11 cellular contexts compared by ENCODE assay signal in the genomic region with DNA sequence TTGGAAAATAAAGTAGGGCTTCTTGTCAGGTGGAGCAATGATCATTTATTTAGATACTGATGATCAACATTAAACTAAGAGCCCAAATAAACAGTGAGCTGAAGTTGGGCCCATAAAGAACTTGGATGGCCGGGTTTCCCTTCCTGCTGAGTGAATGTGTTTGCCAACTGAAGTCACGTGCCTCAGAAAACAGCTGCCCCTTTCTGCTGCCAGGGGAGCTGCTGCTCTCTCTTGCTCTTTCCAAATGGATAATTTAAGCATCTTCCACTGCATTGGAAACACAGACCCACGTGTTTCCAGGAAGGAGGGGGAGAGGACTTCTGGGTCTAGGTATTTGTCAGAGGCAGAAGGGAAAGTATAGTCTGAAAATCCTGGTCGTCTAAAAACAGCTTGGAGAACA. TPM values are rescaled to one million over a fixed set of nuclear protein-coding genes. Genes with fewer than 3 reads are reported as not detected.
DNase-seq lines count a peak whose midpoint lies in the region; FAIRE-seq and TF ChIP-seq lines count a peak whose summit lies in the region.
"Had no signal": no experiment of that assay in that cellular context is flagged by ENCODE, and none has a peak within 500 bp of the region (broad histone marks: within the 10 kb centered on the region; RNA-seq: fewer than 3 reads in every experiment).

No MANE protein-coding gene starts in this region.

- H3K27me3 ChIP-seq in BLaER1, result peaks cover 13% of the 10 kb centered on the region
- H3K27me3 ChIP-seq in colonic mucosa, result no peaks in the 10 kb centered on the region
- no peaks in the 10 kb centered on the region for H3K27me3 ChIP-seq in smooth muscle cell (ENCODE audit: low read depth)

- DNase-seq in NCI-H2196 (lab: John Stamatoyannopoulos, UW; ENCODE audit: unreplicated experiment) (peak; percentile 7), colonic mucosa (peak; percentile 44), mucosa of gallbladder (ENCODE audit: low spot score) (peak; percentile 44), smooth muscle cell (lab: John Stamatoyannopoulos, UW; ENCODE audit: unreplicated experiment) (no peak), GM19239 (ENCODE audit: insufficient read length, low spot score) (no peak), SIG-M5 treated with dmso at 0.1 percent for 504 hours (lab: John Stamatoyannopoulos, UW; ENCODE audit: unreplicated experiment) (no peak)
- no peak for DNase-seq in activated T-cell treated with anti-CD3 and anti-CD28 coated beads, Interleukin-2, amount 50 U/mL, for 1 hour
- DNase-seq: activated CD8-positive, alpha-beta memory T cell treated with anti-CD3 and anti-CD28 coated beads for 24 hours; CD4-positive, CD25-positive, alpha-beta regulatory T cell; effector CD4-positive, alpha-beta T cell had no signal

- H2AFZ ChIP-seq in smooth muscle cell (ENCODE audit: low read depth), result no peak overlapping the region

- H3K27ac ChIP-seq in BLaER1 (no peak overlapping the region), colonic mucosa (no peak overlapping the region), smooth muscle cell (ENCODE audit: low read depth) (no peak overlapping the region)

- H3K4me3 ChIP-seq in BLaER1 (no peak overlapping the region), colonic mucosa (no peak overlapping the region), smooth muscle cell (no peak overlapping the region)

- H3K79me2 ChIP-seq in smooth muscle cell (ENCODE audit: low read depth), result no peaks in the 10 kb centered on the region

- TF ChIP-seq CTCF in colonic mucosa (IDR thresholded peaks at IDR 0.05) (no peak), smooth muscle cell (IDR thresholded peaks at IDR 0.05; ENCODE audit: borderline replicate concordance, insufficient read depth, poor library complexity, severe bottlenecking) (no peak)

- H3K36me3 ChIP-seq in BLaER1, result no peaks in the 10 kb centered on the region
- no peaks in the 10 kb centered on the region for H3K36me3 ChIP-seq in colonic mucosa
- no peaks in the 10 kb centered on the region for H3K36me3 ChIP-seq in smooth muscle cell (ENCODE audit: low read depth)

- intact Hi-C loops in colonic mucosa (cut with DNase I), result no loop called here

- H3K9me3 ChIP-seq in BLaER1, result no peaks in the 10 kb centered on the region
- no peaks in the 10 kb centered on the region for H3K9me3 ChIP-seq in colonic mucosa
- no peaks in the 10 kb centered on the region for H3K9me3 ChIP-seq in smooth muscle cell (replicated peaks; ENCODE audit: low read depth)

- H3F3A ChIP-seq in smooth muscle cell (ENCODE audit: low read depth), result no peaks in the 10 kb centered on the region

- H3K4me1 ChIP-seq in BLaER1 (peaks cover 38% of the 10 kb centered on the region), colonic mucosa (no peaks in the 10 kb centered on the region), smooth muscle cell (ENCODE audit: low read depth) (no peaks in the 10 kb centered on the region)

- FAIRE-seq in GM19239 (lab: Jason Lieb, UNC), result no peak

- H3K4me2 ChIP-seq in BLaER1 (peak overlapping the region; percentile 73), smooth muscle cell (no peak overlapping the region)

- H3K9ac ChIP-seq in BLaER1 (no peak overlapping the region), colonic mucosa (ENCODE audit: low read depth in 2 of 2, low read length in 2 of 2) (no peak overlapping the region), smooth muscle cell (ENCODE audit: low read depth) (no peak overlapping the region)

- WGBS in smooth muscle cell (ENCODE audit: low lambda C conversion rate), result 65% methylated on average over 4 of the region's 4 CpGs

- H4K20me1 ChIP-seq in BLaER1 (no peaks in the 10 kb centered on the region), smooth muscle cell (ENCODE audit: low read depth) (no peaks in the 10 kb centered on the region)

RNA-seq across cellular contexts. Expression of a gene that starts 22.9 kb away (rescaled TPM):
- total RNA-seq in colonic mucosa (1 to 10 TPM; 2.9 to 3.7 TPM), mucosa of gallbladder (3.9 TPM), smooth muscle cell (9.5 and 13.2 TPM in 2 replicates)
- 4.3 and 4.6 TPM in 2 replicates for polyA plus RNA-seq in smooth muscle cell
- total RNA-seq: CD4-positive, CD25-positive, alpha-beta regulatory T cell had no signal
- polyA plus RNA-seq: CD4-positive, CD25-positive, alpha-beta regulatory T cell had no signal

Comparison
In these comparisons a context has a peak if more than half of its experiments do, and no peak if none do; other contexts are left out.
1. DNase-seq: peak in NCI-H2196 (single experiment), colonic mucosa (single experiment) and mucosa of gallbladder (single experiment); none in smooth muscle cell (single experiment), activated T-cell treated with anti-CD3 and anti-CD28 coated beads, Interleukin-2, amount 50 U/mL, for 1 hour (single experiment), GM19239 (single experiment) and SIG-M5 treated with dmso at 0.1 percent for 504 hours (single experiment).